ENCODE assay signal across 8 cellular contexts in genomic region chr7:99040104-99040958, GRCh38.
DNase-seq lines count a peak whose midpoint lies in the region; ATAC-seq and TF ChIP-seq lines count a peak whose summit lies in the region.

No MANE protein-coding gene starts in this region.

- 71 to 74% (median 73%) methylated on average over 31 of the region's 31 CpGs for WGBS in psoas muscle, 3 donors
- WGBS in aorta, 2 donors = 48 to 52% methylated on average over 31 of the region's 31 CpGs

- H3K9me3 ChIP-seq in left ventricle myocardium inferior (replicated peaks) = no peaks in the 10 kb centered on the region
- no peaks in the 10 kb centered on the region for H3K9me3 ChIP-seq in psoas muscle
- H3K9me3 ChIP-seq in aorta (ENCODE audit: control insufficient read depth, low read length) = no peaks in the 10 kb centered on the region

- H3K27me3 ChIP-seq in left ventricle myocardium inferior (ENCODE audit: low read depth) (no peaks in the 10 kb centered on the region), psoas muscle (ENCODE audit: insufficient read depth in 3 of 3, low read length in 2 of 3) (no peaks in the 10 kb centered on the region), aorta (ENCODE audit: control insufficient read depth in 1 of 2, insufficient read depth in 2 of 2, low read length in 1 of 2) (no peaks in the 10 kb centered on the region)

- DNase-seq in G401 (ENCODE audit: low spot score) (peak; percentile 87), NB4 (ENCODE audit: low read depth) (peak; percentile 79), SW480 (ENCODE audit: low spot score) (peak; percentile 85), amniotic stem cell (lab: John Stamatoyannopoulos, UW) (peak; percentile 80), left ventricle myocardium inferior (peak; percentile 76), psoas muscle (peak; percentile 77 to 87), aorta (peak; percentile 89 to 92)

- peaks cover 26% of the 10 kb centered on the region for H3K4me1 ChIP-seq in left ventricle myocardium inferior
- H3K4me1 ChIP-seq in psoas muscle = no peaks in the 10 kb centered on the region
- H3K4me1 ChIP-seq in aorta (ENCODE audit: control insufficient read depth in 1 of 2, insufficient read depth in 2 of 2, low read length in 2 of 2) = no peaks in the 10 kb centered on the region

- peak; percentile 79 to 91 (median 86) for ATAC-seq in psoas muscle
- ATAC-seq in aorta (ENCODE audit: low FRiP score) = peak; percentile 84
- ATAC-seq in GM21360 (IDR thresholded peaks at IDR 0.05; ENCODE audit: unreplicated experiment) = no peak

- H3K27ac ChIP-seq in left ventricle myocardium inferior (replicated peaks) = peak overlapping the region; percentile 77
- H3K27ac ChIP-seq in psoas muscle = peak overlapping the region; percentile 47
- peak overlapping the region; percentile 12 to 77 for H3K27ac ChIP-seq in aorta (ENCODE audit: low read depth in 1 of 2, low read length in 2 of 2)

- H3K36me3 ChIP-seq in left ventricle myocardium inferior (peaks cover 92% of the 10 kb centered on the region), psoas muscle (ENCODE audit: insufficient read depth in 1 of 2, low read depth in 1 of 2) (peaks cover 5 to 94% of the 10 kb centered on the region in 2 donors), aorta (ENCODE audit: control insufficient read depth in 1 of 2, insufficient read depth in 2 of 2, low read length in 1 of 2) (peaks cover 0 to 18% of the 10 kb centered on the region in 2 donors)

- H3K4me3 ChIP-seq in NB4 (ENCODE audit: low read depth, low read length) = no peak overlapping the region
- no peak overlapping the region for H3K4me3 ChIP-seq in left ventricle myocardium inferior
- no peak overlapping the region for H3K4me3 ChIP-seq in psoas muscle
- no peak overlapping the region for H3K4me3 ChIP-seq in aorta (ENCODE audit: low read length in 2 of 2)

- TF ChIP-seq CTCF in NB4 (IDR thresholded peaks at IDR 0.05; ENCODE audit: low read depth, low read length) = peak; percentile 64
- TF ChIP-seq CTCF in left ventricle myocardium inferior (IDR thresholded peaks at IDR 0.05; ENCODE audit: borderline replicate concordance) = peak; percentile 83
- TF ChIP-seq CTCF in psoas muscle (IDR thresholded peaks at IDR 0.05) = peak; percentile 78

- in situ Hi-C loops in G401 (cut with HindIII; ENCODE audit: low sequenced_read_pairs) = no loop called here

- no peak for TF ChIP-seq POLR2A in NB4 (IDR thresholded peaks at IDR 0.05; ENCODE audit: extremely low read depth, insufficient read length)

- intact Hi-C loops in left ventricle myocardium inferior (cut with micrococcal nuclease) (loop anchor here (5.0 kb wide), 1 partner anchor 272 kb away; no protein-coding TSS in a partner anchor), psoas muscle (cut with DNase I) (loop anchor here (1.0 to 5.0 kb wide), 3 partner anchors 107 to 273 kb away; no protein-coding TSS in a partner anchor), aorta (cut with DNase I) (loop anchor here (1.0 to 10.0 kb wide), 6 partner anchors 54 to 273 kb away; partner anchors contain the start of gene SMURF1 (in 1 of the 2))
